ENCODE assay signal across 12 cellular contexts in genomic region chr2:12261993-12262680, GRCh38.
A peak's percentile ranks its signal among the peaks of the same experiment; 100 is the strongest.
DNase-seq lines count a peak whose midpoint lies in the region; ATAC-seq and TF ChIP-seq lines count a peak whose summit lies in the region.
"Had no signal": no experiment of that assay in that cellular context is flagged by ENCODE, and none has a peak within 500 bp of the region (broad histone marks: within the 10 kb centered on the region; RNA-seq: fewer than 3 reads in every experiment).

No MANE protein-coding gene starts in this region.

- H2BK12ac ChIP-seq in neuronal stem cell (ENCODE audit: low read length) = no peak overlapping the region

- H2BK120ac ChIP-seq in neuronal stem cell (ENCODE audit: low read depth, low read length) = no peak overlapping the region

- H3K9me3 ChIP-seq in esophagus muscularis mucosa (no peaks in the 10 kb centered on the region), neuronal stem cell (replicated peaks in 1 of 2; ENCODE audit: control insufficient read depth in 2 of 2, insufficient read depth in 1 of 2, low read depth in 1 of 2, low read length in 2 of 2) (no peaks in the 10 kb centered on the region), Karpas-422 (ENCODE audit: low read length) (no peaks in the 10 kb centered on the region)
- H3K9me3 ChIP-seq: testis had no signal

- intact Hi-C loops in esophagus muscularis mucosa (cut with DNase I) = no loop called here

- no peak overlapping the region for H3K4me2 ChIP-seq in neuronal stem cell (ENCODE audit: insufficient read depth, low read length, poor library complexity, severe bottlenecking)
- no peak overlapping the region for H3K4me2 ChIP-seq in Karpas-422 (ENCODE audit: low read depth, low read length, poor library complexity, severe bottlenecking)

- no peak for TF ChIP-seq POLR2A in esophagus muscularis mucosa (IDR thresholded peaks at IDR 0.05; ENCODE audit: low read depth)

- H3K36me3 ChIP-seq in esophagus muscularis mucosa (no peaks in the 10 kb centered on the region), neuronal stem cell (replicated peaks in 1 of 2; ENCODE audit: control insufficient read depth in 2 of 2, insufficient read depth in 2 of 2, low read length in 2 of 2) (no peaks in the 10 kb centered on the region), Karpas-422 (ENCODE audit: insufficient read depth, low read length) (no peaks in the 10 kb centered on the region)

- H3K14ac ChIP-seq in neuronal stem cell (ENCODE audit: low read length) = no peak overlapping the region

- TF ChIP-seq EP300 in esophagus muscularis mucosa (IDR thresholded peaks at IDR 0.05) = no peak

- H3K4me3 ChIP-seq in esophagus muscularis mucosa = no peak overlapping the region
- H3K4me3 ChIP-seq in neuronal stem cell (ENCODE audit: low read length in 2 of 2) = no peak overlapping the region
- H3K4me3 ChIP-seq in Karpas-422 (ENCODE audit: low read length) = no peak overlapping the region
- H3K4me3 ChIP-seq: testis had no signal

- no peak overlapping the region for H2AK5ac ChIP-seq in neuronal stem cell (ENCODE audit: low read depth, low read length)

- no peak for TF ChIP-seq CTCF in esophagus muscularis mucosa (IDR thresholded peaks at IDR 0.05)

- peak; percentile 24 for ATAC-seq in GM21786 (IDR thresholded peaks at IDR 0.05; ENCODE audit: unreplicated experiment)
- no peak for ATAC-seq in GM18907 (IDR thresholded peaks at IDR 0.05; ENCODE audit: unreplicated experiment)

- H3K4me1 ChIP-seq in esophagus muscularis mucosa = peaks cover 22 to 28% (median 24%) of the 10 kb centered on the region in 4 donors
- H3K4me1 ChIP-seq in neuronal stem cell (ENCODE audit: control insufficient read depth in 2 of 2, insufficient read depth in 1 of 2, low read depth in 1 of 2, low read length in 2 of 2) = no peaks in the 10 kb centered on the region
- H3K4me1 ChIP-seq in Karpas-422 (ENCODE audit: low read length) = peaks cover 28% of the 10 kb centered on the region
- H3K4me1 ChIP-seq: testis had no signal

- H3K18ac ChIP-seq in neuronal stem cell (ENCODE audit: low read length) = no peak overlapping the region

- no peak overlapping the region for H3K9ac ChIP-seq in neuronal stem cell (ENCODE audit: low read depth, low read length, poor library complexity)
- H3K9ac ChIP-seq in Karpas-422 (ENCODE audit: low read length) = no peak overlapping the region

- H3K79me2 ChIP-seq in Karpas-422 (ENCODE audit: low read length) = no peaks in the 10 kb centered on the region

- no peak overlapping the region for H4K91ac ChIP-seq in neuronal stem cell (ENCODE audit: low read depth, low read length, poor library complexity)

- no peaks in the 10 kb centered on the region for H3K9me2 ChIP-seq in Karpas-422 (replicated peaks; ENCODE audit: insufficient read depth, low read length)

- H2AFZ ChIP-seq in neuronal stem cell (ENCODE audit: low read length) (no peak overlapping the region), Karpas-422 (ENCODE audit: low read length) (no peak overlapping the region)

- H2BK15ac ChIP-seq in neuronal stem cell (ENCODE audit: low read length) = no peak overlapping the region

- H3K27me3 ChIP-seq in esophagus muscularis mucosa (no peaks in the 10 kb centered on the region), neuronal stem cell (ENCODE audit: control insufficient read depth in 3 of 3, insufficient read depth in 3 of 3, low read depth in 1 of 3, low read length in 3 of 3) (no peaks in the 10 kb centered on the region), Karpas-422 (ENCODE audit: low read length) (no peaks in the 10 kb centered on the region)
- H3K27me3 ChIP-seq: testis had no signal

- H2BK5ac ChIP-seq in neuronal stem cell (ENCODE audit: low read length) = no peak overlapping the region

- no peak overlapping the region for H3K4ac ChIP-seq in neuronal stem cell (ENCODE audit: low read length)

- DNase-seq in COLO668 (lab: John Stamatoyannopoulos, UW; ENCODE audit: unreplicated experiment) (peak; percentile 51), NCI-H510A (lab: John Stamatoyannopoulos, UW) (peak; percentile 34), esophagus muscularis mucosa (ENCODE audit: extremely low spot score) (no peak), neuronal stem cell (ENCODE audit: low spot score) (no peak), Karpas-422 (no peak), GF-D8 (lab: John Stamatoyannopoulos, UW) (no peak)
- DNase-seq: immature natural killer cell, NCI-H146, SW 1271, testis had no signal

- H3K27ac ChIP-seq in esophagus muscularis mucosa (replicated peaks in 1 of 4) (peak overlapping the region; percentile 4 to 38 (median 27)), neuronal stem cell (replicated peaks; ENCODE audit: low read length) (no peak overlapping the region), Karpas-422 (ENCODE audit: low read length) (no peak overlapping the region)
- H3K27ac ChIP-seq: testis had no signal

- H3K79me1 ChIP-seq in neuronal stem cell (ENCODE audit: low read depth, low read length) = no peaks in the 10 kb centered on the region

- H3K23ac ChIP-seq in neuronal stem cell (ENCODE audit: low read depth, low read length, poor library complexity) = no peak overlapping the region

- H4K8ac ChIP-seq in neuronal stem cell (ENCODE audit: low read depth, low read length) = no peak overlapping the region

- 83% methylated on average over 3 of the region's 3 CpGs for WGBS in esophagus muscularis mucosa
- WGBS in neuronal stem cell (ENCODE audit: extremely low coverage in 2 of 2, insufficient read length in 2 of 2, insufficient replicate concordance in 1 of 2), 2 donors = no CpG with 5 or more reads among the region's 3 CpGs

- H4K20me1 ChIP-seq in Karpas-422 (ENCODE audit: insufficient read depth, low read depth, low read length) = no peaks in the 10 kb centered on the region

Comparison
In these comparisons a context has a peak if more than half of its experiments do, and no peak if none do; other contexts are left out.
1. DNase-seq: peak in COLO668 (single experiment) and NCI-H510A (single experiment); none in esophagus muscularis mucosa (single experiment), neuronal stem cell (single experiment), Karpas-422 (single experiment) and GF-D8 (single experiment).
2. H3K27ac ChIP-seq: peak in esophagus muscularis mucosa (4 of 4); none in neuronal stem cell (single experiment) and Karpas-422 (single experiment).